Comparison of ENCODE assay signal across 8 cellular contexts in genomic region chr10:28179490-28180099, GRCh38.
DNase-seq lines count a peak whose midpoint lies in the region; ATAC-seq and TF ChIP-seq lines count a peak whose summit lies in the region.

No MANE protein-coding gene starts in this region.

- no peak overlapping the region for H4K5ac ChIP-seq in IMR-90 (ENCODE audit: low read depth, low read length)

- H3K27ac ChIP-seq in IMR-90 (ENCODE audit: insufficient read depth, low read length) (no peak overlapping the region), lung (ENCODE audit: low read depth in 1 of 2, low read length in 1 of 2) (no peak overlapping the region), aorta (ENCODE audit: low read depth in 1 of 2, low read length in 2 of 2) (no peak overlapping the region)

- ATAC-seq in GM18858 (IDR thresholded peaks at IDR 0.05; ENCODE audit: unreplicated experiment) (peak; percentile 77), IMR-90 (ENCODE audit: low read depth) (peak; percentile 79), lung (ENCODE audit: insufficient read depth, low FRiP score) (no peak), aorta (ENCODE audit: low FRiP score) (peak; percentile 84), HG02763 (IDR thresholded peaks at IDR 0.05; ENCODE audit: unreplicated experiment) (no peak)

- no peak overlapping the region for H3K56ac ChIP-seq in IMR-90 (ENCODE audit: extremely low read depth, insufficient read depth, low read length)

- in situ Hi-C loops in Caki2 (cut with HindIII; ENCODE audit: low pct_unique_long_range_greater_than_20kb, low sequenced_read_pairs) (no loop called here), IMR-90 (cut with MboI; ENCODE audit: low sequenced_read_pairs) (loop anchor here (25.0 kb wide), 1 partner anchor 442 kb away; the partner anchor contains the start of gene MKX)

- H3K9ac ChIP-seq in IMR-90 (ENCODE audit: low read depth, low read length) = no peak overlapping the region

- no peak overlapping the region for H3K4me3 ChIP-seq in IMR-90 (ENCODE audit: insufficient read depth, low read depth, low read length)
- H3K4me3 ChIP-seq in lung = no peak overlapping the region
- H3K4me3 ChIP-seq in aorta (ENCODE audit: low read length in 2 of 2) = no peak overlapping the region

- DNase-seq in Caki2 (ENCODE audit: low read depth) (peak; percentile 11), IMR-90 (peak; percentile 62), SK-N-DZ (ENCODE audit: low spot score) (peak; percentile 6), dermis blood vessel endothelial cell (peak; percentile 83), lung (ENCODE audit: low spot score) (no peak), aorta (no peak)

- peak; percentile 89 for TF ChIP-seq RAD21 in IMR-90 (IDR thresholded peaks at IDR 0.05; ENCODE audit: low read length)

- no peaks in the 10 kb centered on the region for H3K9me3 ChIP-seq in IMR-90 (ENCODE audit: control insufficient read depth, insufficient read depth, low read length)
- no peaks in the 10 kb centered on the region for H3K9me3 ChIP-seq in lung (ENCODE audit: control insufficient read depth in 2 of 2, insufficient read depth in 1 of 2, low read length in 1 of 2)
- no peaks in the 10 kb centered on the region for H3K9me3 ChIP-seq in aorta (ENCODE audit: control insufficient read depth, low read length)

- no peak overlapping the region for H3K23ac ChIP-seq in IMR-90 (ENCODE audit: low read depth, low read length)

- H3K27me3 ChIP-seq in IMR-90 (ENCODE audit: control insufficient read depth, insufficient read depth, low read length) (no peaks in the 10 kb centered on the region), lung (ENCODE audit: control insufficient read depth, insufficient read depth) (no peaks in the 10 kb centered on the region), aorta (ENCODE audit: control insufficient read depth in 1 of 2, insufficient read depth in 2 of 2, low read length in 1 of 2) (no peaks in the 10 kb centered on the region)

- 0 out of 2 replicates have a peak, but pooled peaks have one; percentile 30 for TF ChIP-seq POLR2A in IMR-90 (IDR thresholded peaks at IDR 0.05; ENCODE audit: low read depth, low read length)

- no peak overlapping the region for H3K4me2 ChIP-seq in IMR-90 (ENCODE audit: low read depth, low read length)

- H4K91ac ChIP-seq in IMR-90 (ENCODE audit: insufficient read depth, low read depth, low read length) = no peak overlapping the region

- WGBS in IMR-90 (ENCODE audit: extremely low coverage in 2 of 2, insufficient read length in 1 of 2), 2 experiments = no CpG with 5 or more reads among the region's 2 CpGs
- 1 to 3% methylated on average over 2 of the region's 2 CpGs for WGBS in lung, 2 donors
- 0 to 2% methylated on average over 2 of the region's 2 CpGs for WGBS in aorta, 2 donors

- intact Hi-C loops in IMR-90 (cut with micrococcal nuclease) (loop anchor here (1.0 to 10.0 kb wide), 9 partner anchors 61 to 732 kb away; partner anchors contain the start of gene ODAD2), aorta (cut with DNase I) (loop anchor here in 1 of 2 donors (5.0 to 10.0 kb wide), 4 partner anchors 55 to 395 kb away; no protein-coding TSS in a partner anchor)

- CTCF ChIA-PET in IMR-90 (lab: Yijun Ruan, JAX) = interaction anchor here (0.6 to 1.3 kb wide), 7 partner anchors 10 to 432 kb away, joined by 3 to 6 read pairs (median 3); no protein-coding TSS in a partner anchor

- no peaks in the 10 kb centered on the region for H4K20me1 ChIP-seq in IMR-90 (ENCODE audit: insufficient read depth, low read length)

- H2AFZ ChIP-seq in IMR-90 (replicated peaks; ENCODE audit: low read length, poor library complexity) = no peak overlapping the region

- H2AK5ac ChIP-seq in IMR-90 (ENCODE audit: low read depth, low read length) = no peak overlapping the region

- no peak overlapping the region for H3K18ac ChIP-seq in IMR-90 (ENCODE audit: low read depth, low read length)

- no peak overlapping the region for H2BK20ac ChIP-seq in IMR-90 (ENCODE audit: low read depth, low read length)

- POLR2A ChIA-PET in IMR-90 (lab: Charles Lee; ENCODE audit: unreplicated experiment) = no interaction called here

- H3K4me1 ChIP-seq in IMR-90 (ENCODE audit: control insufficient read depth, insufficient read depth, low read length) = 0 out of 2 replicates have a peak, but pooled peaks cover 2% of the 10 kb centered on the region
- peaks cover 0 to 3% of the 10 kb centered on the region in 2 donors for H3K4me1 ChIP-seq in lung (ENCODE audit: control insufficient read depth in 2 of 2, insufficient read depth in 2 of 2, low read length in 2 of 2)
- no peaks in the 10 kb centered on the region for H3K4me1 ChIP-seq in aorta (ENCODE audit: control insufficient read depth in 1 of 2, insufficient read depth in 2 of 2, low read length in 2 of 2)

- no peaks in the 10 kb centered on the region for H3K79me1 ChIP-seq in IMR-90 (ENCODE audit: low read depth in 1 of 2, low read length in 2 of 2)

- no peak overlapping the region for H3K4ac ChIP-seq in IMR-90 (ENCODE audit: low read depth, low read length)

- no peak overlapping the region; the same call in 2 of the 3 replicates for H2BK15ac ChIP-seq in IMR-90 (ENCODE audit: low read depth, low read length)

- no peak overlapping the region for H3K14ac ChIP-seq in IMR-90 (replicated peaks; ENCODE audit: low read depth, low read length)

- no TSS peak for BruUV-seq in IMR-90 (replicated peaks; lab: Mats Ljungman, UMichigan)

- H2AK9ac ChIP-seq in IMR-90 (replicated peaks; ENCODE audit: low read depth, low read length, poor library complexity) = no peak overlapping the region

- dilution Hi-C loops in IMR-90 (cut with HindIII; ENCODE audit: low sequenced_read_pairs, unreplicated experiment) = no loop called here

- no peak overlapping the region for H2BK5ac ChIP-seq in IMR-90 (ENCODE audit: low read depth, low read length, poor library complexity, severe bottlenecking)

- H3K36me3 ChIP-seq in IMR-90 (ENCODE audit: control insufficient read depth, insufficient read depth, low read length) = no peaks in the 10 kb centered on the region
- H3K36me3 ChIP-seq in lung (ENCODE audit: control insufficient read depth in 2 of 2, insufficient read depth in 2 of 2, low read length in 2 of 2) = no peaks in the 10 kb centered on the region
- H3K36me3 ChIP-seq in aorta (ENCODE audit: control insufficient read depth in 1 of 2, insufficient read depth in 2 of 2, low read length in 1 of 2) = no peaks in the 10 kb centered on the region

- no peaks in the 10 kb centered on the region; the same call in 1 of the 2 replicates for H3K9me1 ChIP-seq in IMR-90 (ENCODE audit: insufficient read depth, low read length)

- TF ChIP-seq CTCF in IMR-90 (conservative IDR thresholded peaks at IDR 0.05; ENCODE audit: low read depth, low read length) (peak; percentile 80), lung (IDR thresholded peaks at IDR 0.05; ENCODE audit: control extremely low read depth, extremely low read depth) (peak; percentile 61)

- no peak overlapping the region for H4K8ac ChIP-seq in IMR-90 (ENCODE audit: low read depth in 2 of 2, low read length in 2 of 2)

- no peak overlapping the region for H2BK120ac ChIP-seq in IMR-90 (ENCODE audit: low read depth, low read length)

TF ChIP-seq in IMR-90, 13 proteins besides CTCF, POLR2A, EP300 and RAD21:
- 0 out of 2 replicates have a peak, but pooled peaks have one; percentile 50 for TF ChIP-seq CHD1 (IDR thresholded peaks at IDR 0.05; ENCODE audit: low read depth, low read length)
- no peak for TF ChIP-seq NFE2L2 (IDR thresholded peaks at IDR 0.05; ENCODE audit: low read depth, low read length)
- TF ChIP-seq SMC3 (IDR thresholded peaks at IDR 0.05; ENCODE audit: low read depth, low read length) = peak; percentile 82

Comparison
In these comparisons a context has a peak if more than half of its experiments do, and no peak if none do; other contexts are left out.
1. DNase-seq: peak in Caki2 (single experiment), IMR-90 (single experiment), SK-N-DZ (single experiment) and dermis blood vessel endothelial cell (single experiment); none in lung (single experiment) and aorta (0 of 2).
2. ATAC-seq: peak in GM18858 (single experiment), IMR-90 (single experiment) and aorta (single experiment); none in lung (single experiment) and HG02763 (single experiment).